In genomic region chr2:154394600-154394999, GRCh38 we compare ENCODE assay signal across 1 cellular context.
TF ChIP-seq lines count a peak whose summit lies in the region.

No MANE protein-coding gene starts in this region.

TF ChIP-seq in HepG2, 621 proteins besides CTCF, POLR2A, EP300 and RAD21 (continued from another document and continues in another):
- no peak for TF ChIP-seq ZBTB34 (CRISPR knock-in tag; IDR thresholded peaks at IDR 0.05)
- no peak for TF ChIP-seq CSRNP1 (CRISPR knock-in tag; IDR thresholded peaks at IDR 0.05)
- TF ChIP-seq NCOA5 (CRISPR knock-in tag; IDR thresholded peaks at IDR 0.05): no peak
- TF ChIP-seq EEA1 (CRISPR knock-in tag; IDR thresholded peaks at IDR 0.05; ENCODE audit: borderline replicate concordance): no peak
- no peak for TF ChIP-seq KAT8 (CRISPR knock-in tag; IDR thresholded peaks at IDR 0.05)
- no peak for TF ChIP-seq KMT2A (CRISPR knock-in tag; IDR thresholded peaks at IDR 0.05)
- TF ChIP-seq ZNF792 (CRISPR knock-in tag; IDR thresholded peaks at IDR 0.05): no peak
- no peak for TF ChIP-seq ZNF136 (CRISPR knock-in tag; IDR thresholded peaks at IDR 0.05; ENCODE audit: low read depth)
- no peak for TF ChIP-seq SP140L (CRISPR knock-in tag; IDR thresholded peaks at IDR 0.05; ENCODE audit: borderline replicate concordance)
- peak; percentile 85 for TF ChIP-seq GATAD2A (CRISPR knock-in tag; IDR thresholded peaks at IDR 0.05)
- no peak for TF ChIP-seq ZNF710 (CRISPR knock-in tag; IDR thresholded peaks at IDR 0.05; ENCODE audit: borderline replicate concordance)
- TF ChIP-seq NCOA2 (CRISPR knock-in tag; IDR thresholded peaks at IDR 0.05): peak; percentile 53; the same call in 1 of the 2 replicates
- TF ChIP-seq ZNF616 (CRISPR knock-in tag; IDR thresholded peaks at IDR 0.05; ENCODE audit: low read depth): no peak
- no peak for TF ChIP-seq ZNF253 (CRISPR knock-in tag; IDR thresholded peaks at IDR 0.05; ENCODE audit: borderline replicate concordance)
- TF ChIP-seq ZNF703 (CRISPR knock-in tag; IDR thresholded peaks at IDR 0.05; ENCODE audit: borderline replicate concordance): no peak
- no peak for TF ChIP-seq ZNF839 (CRISPR knock-in tag; IDR thresholded peaks at IDR 0.05; ENCODE audit: borderline replicate concordance)
- TF ChIP-seq ONECUT2 (CRISPR knock-in tag; IDR thresholded peaks at IDR 0.05): peak; percentile 87
- TF ChIP-seq ZNF282 (IDR thresholded peaks at IDR 0.05; ENCODE audit: partially characterized antibody): no peak
- TF ChIP-seq ETS1 (CRISPR knock-in tag; IDR thresholded peaks at IDR 0.05): no peak
- no peak for TF ChIP-seq HMGXB4 (CRISPR knock-in tag; IDR thresholded peaks at IDR 0.05; ENCODE audit: borderline replicate concordance in 1 of 2, low read depth in 1 of 2)
- no peak for TF ChIP-seq ZNF747 (CRISPR knock-in tag; IDR thresholded peaks at IDR 0.05; ENCODE audit: borderline replicate concordance)
- no peak for TF ChIP-seq KLF11 (CRISPR knock-in tag; IDR thresholded peaks at IDR 0.05)
- TF ChIP-seq PRPF4 (IDR thresholded peaks at IDR 0.05; ENCODE audit: low read depth, low read length, poor library complexity, severe bottlenecking): no peak
- TF ChIP-seq ZNF275 (CRISPR knock-in tag; IDR thresholded peaks at IDR 0.05; ENCODE audit: borderline replicate concordance): no peak
- no peak for TF ChIP-seq ZNF570 (CRISPR knock-in tag; IDR thresholded peaks at IDR 0.05; ENCODE audit: borderline replicate concordance)
- TF ChIP-seq MAFG (CRISPR knock-in tag; IDR thresholded peaks at IDR 0.05): no peak
- TF ChIP-seq ARID5B (CRISPR knock-in tag; IDR thresholded peaks at IDR 0.05): peak; percentile 89
- TF ChIP-seq ZSCAN30 (CRISPR knock-in tag; IDR thresholded peaks at IDR 0.05): no peak
- no peak for TF ChIP-seq ZBTB26 (CRISPR knock-in tag; IDR thresholded peaks at IDR 0.05; ENCODE audit: borderline replicate concordance)
- TF ChIP-seq FOXP1 (IDR thresholded peaks at IDR 0.05): no peak
- peak; percentile 92 for TF ChIP-seq FOXP1 (CRISPR knock-in tag; IDR thresholded peaks at IDR 0.05)
- 0 out of 2 replicates have a peak, but pooled peaks have one; percentile 35 for TF ChIP-seq HDAC2 (CRISPR knock-in tag; IDR thresholded peaks at IDR 0.05)
- no peak for TF ChIP-seq POLR2AphosphoS5 (IDR thresholded peaks at IDR 0.05; ENCODE audit: low read depth, low read length)
- no peak for TF ChIP-seq ZNF598 (CRISPR knock-in tag; IDR thresholded peaks at IDR 0.05; ENCODE audit: borderline replicate concordance)
- no peak for TF ChIP-seq ZNF414 (CRISPR knock-in tag; IDR thresholded peaks at IDR 0.05)
- no peak for TF ChIP-seq TSC22D2 (CRISPR knock-in tag; IDR thresholded peaks at IDR 0.05; ENCODE audit: borderline replicate concordance)
- TF ChIP-seq ZSCAN29 (CRISPR knock-in tag; conservative IDR thresholded peaks at IDR 0.05): no peak
- no peak for TF ChIP-seq PREB (CRISPR knock-in tag; IDR thresholded peaks at IDR 0.05)
- no peak for TF ChIP-seq RBM22 (optimal IDR thresholded peaks at IDR 0.05; ENCODE audit: low read length)
- TF ChIP-seq ZKSCAN5 (CRISPR knock-in tag; IDR thresholded peaks at IDR 0.05): no peak
- no peak for TF ChIP-seq ZNF589 (CRISPR knock-in tag; conservative IDR thresholded peaks at IDR 0.05)
- no peak for TF ChIP-seq MED13 (CRISPR knock-in tag; IDR thresholded peaks at IDR 0.05)
- no peak for TF ChIP-seq ZBTB8A (CRISPR knock-in tag; IDR thresholded peaks at IDR 0.05; ENCODE audit: borderline replicate concordance, low read depth)
- TF ChIP-seq ZNF460 (CRISPR knock-in tag; IDR thresholded peaks at IDR 0.05; ENCODE audit: borderline replicate concordance): no peak
- peak; percentile 34; the same call in 1 of the 2 replicates for TF ChIP-seq ZNF569 (CRISPR knock-in tag; IDR thresholded peaks at IDR 0.05; ENCODE audit: borderline replicate concordance)
- TF ChIP-seq JARID2 (CRISPR knock-in tag; IDR thresholded peaks at IDR 0.05; ENCODE audit: insufficient replicate concordance): no peak
- TF ChIP-seq ZNF777 (CRISPR knock-in tag; IDR thresholded peaks at IDR 0.05): no peak
- no peak for TF ChIP-seq SYNCRIP (IDR thresholded peaks at IDR 0.05; ENCODE audit: insufficient read depth, low read depth, low read length)
- no peak for TF ChIP-seq RNF219 (CRISPR knock-in tag; IDR thresholded peaks at IDR 0.05)
